8 cellular contexts compared by ENCODE assay signal in genomic region chr19:1568320-1569019, GRCh38. TPM values are rescaled to one million over a fixed set of nuclear protein-coding genes. Genes with fewer than 3 reads are reported as not detected.
A peak's percentile ranks its signal among the peaks of the same experiment; 100 is the strongest.
DNase-seq lines count a peak whose midpoint lies in the region; ATAC-seq lines count a peak whose summit lies in the region.

Gene MEX3D, minus strand, starts transcription at chr19:1568325. Its CDS starts 267 bp downstream, at chr19:1568058.

- H3K9me3 Mint-ChIP-seq in memory B cell: no peaks in the 10 kb centered on the region

- CTCF ChIA-PET in activated CD8-positive, alpha-beta memory T cell treated with anti-CD3 and anti-CD28 coated beads for 36 hours (lab: Charles Lee): no interaction called here

- DNase-seq in DMS53 treated with DMSO at 0.1 percent for 48 hours (lab: John Stamatoyannopoulos, UW; ENCODE audit: unreplicated experiment) (peak; percentile 4), NCI-H526 treated with DMSO at 0.1 percent for 48 hours (lab: John Stamatoyannopoulos, UW) (peak; percentile 9), memory B cell (ENCODE audit: low spot score in 2 of 2) (peak; percentile 64 to 74)
- DNase-seq in effector CD4-positive, alpha-beta T cell: peak; percentile 74
- peak; percentile 60 to 81 (median 62) for DNase-seq in stimulated activated CD4-positive, alpha-beta T cell treated with anti-CD3 and anti-CD28 coated beads, TNF-alpha, amount 100 ng/mL, for 48 hours (ENCODE audit: low read depth in 3 of 3)

- ATAC-seq in HG02623 (IDR thresholded peaks at IDR 0.05; ENCODE audit: unreplicated experiment): peak; percentile 51
- peak; percentile 95 for ATAC-seq in memory B cell (ENCODE audit: low read depth)
- ATAC-seq in GM19455 (IDR thresholded peaks at IDR 0.05; ENCODE audit: unreplicated experiment): no peak

- peaks cover 8% of the 10 kb centered on the region for H3K4me1 Mint-ChIP-seq in memory B cell

- peak within 1 kb of the TSS; percentile 58 for H3K27ac Mint-ChIP-seq in memory B cell

- POLR2A ChIA-PET in activated CD8-positive, alpha-beta memory T cell treated with anti-CD3 and anti-CD28 coated beads for 36 hours (lab: Charles Lee): interaction anchor here (0.5 kb wide), 1 partner anchor 11 kb away, joined by 3 read pairs; no protein-coding TSS in a partner anchor

- H3K36me3 Mint-ChIP-seq in memory B cell: no peaks in the 10 kb centered on the region

- peak within 1 kb of the TSS; percentile 72 for H3K4me3 Mint-ChIP-seq in memory B cell

- H3K27me3 Mint-ChIP-seq in memory B cell: peaks cover 6% of the 10 kb centered on the region

RNA-seq across cellular contexts. Expression of gene MEX3D, which starts in this region (rescaled TPM):
- total RNA-seq in activated CD8-positive, alpha-beta memory T cell treated with anti-CD3 and anti-CD28 coated beads for 36 hours: 10 to 100 TPM; 11.0 to 11.9 TPM

Comparison
In these comparisons a context has a peak if more than half of its experiments do, and no peak if none do; other contexts are left out.
1. DNase-seq: peak in every context shown above with its lines; median percentile 74 in effector CD4-positive, alpha-beta T cell; 69 in memory B cell; 62 in stimulated activated CD4-positive, alpha-beta T cell treated with anti-CD3 and anti-CD28 coated beads, TNF-alpha, amount 100 ng/mL, for 48 hours; 9 in NCI-H526 treated with DMSO at 0.1 percent for 48 hours; 4 in DMS53 treated with DMSO at 0.1 percent for 48 hours.